In the genomic region with DNA sequence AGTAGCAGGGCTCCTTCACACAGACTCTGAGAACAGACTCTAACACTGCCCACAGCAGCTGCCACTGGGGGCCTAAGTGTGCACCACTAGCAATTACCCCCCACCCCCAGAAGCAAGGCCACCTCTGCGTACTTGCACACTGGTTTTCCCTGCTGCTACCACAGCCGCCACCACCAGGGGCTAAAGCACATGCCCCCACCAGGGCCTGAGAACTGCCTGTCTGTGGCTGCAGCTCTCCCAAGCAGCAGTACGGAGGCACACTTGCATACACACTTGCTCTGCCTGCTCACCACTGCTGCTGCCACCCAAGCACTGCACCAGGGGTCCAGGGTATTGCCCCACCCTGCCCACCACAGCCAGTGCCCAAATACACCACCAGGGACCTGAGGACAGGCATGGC, we compare ENCODE assay signal across 2 cellular contexts.
TF ChIP-seq lines count a peak whose summit lies in the region.

No MANE protein-coding gene starts in this region.

TF ChIP-seq in GM23338, 12 proteins besides CTCF, POLR2A, EP300 and RAD21:
- TF ChIP-seq ZNF331 (CRISPR knock-in tag; IDR thresholded peaks at IDR 0.05; ENCODE audit: low read depth) (no peak), JUNB (IDR thresholded peaks at IDR 0.05; ENCODE audit: unreplicated experiment) (no peak), EZH2phosphoT487 (IDR thresholded peaks at IDR 0.05; ENCODE audit: unreplicated experiment) (no peak), EZH2 (IDR thresholded peaks at IDR 0.05; ENCODE audit: low read depth, unreplicated experiment) (no peak), NANOG (IDR thresholded peaks at IDR 0.05; ENCODE audit: borderline replicate concordance) (no peak), ETS1 (IDR thresholded peaks at IDR 0.05) (no peak), CREB1 (CRISPR knock-in tag; IDR thresholded peaks at IDR 0.05; ENCODE audit: low read depth) (no peak), STAT1 (IDR thresholded peaks at IDR 0.05; ENCODE audit: unreplicated experiment) (no peak), ZNF462 (CRISPR knock-in tag; IDR thresholded peaks at IDR 0.05) (no peak)

TF ChIP-seq in IMR-90, 13 proteins besides CTCF, POLR2A, EP300 and RAD21:
- no peak for TF ChIP-seq FOS (IDR thresholded peaks at IDR 0.05; ENCODE audit: low read depth, low read length)
- TF ChIP-seq, protein P1, sequence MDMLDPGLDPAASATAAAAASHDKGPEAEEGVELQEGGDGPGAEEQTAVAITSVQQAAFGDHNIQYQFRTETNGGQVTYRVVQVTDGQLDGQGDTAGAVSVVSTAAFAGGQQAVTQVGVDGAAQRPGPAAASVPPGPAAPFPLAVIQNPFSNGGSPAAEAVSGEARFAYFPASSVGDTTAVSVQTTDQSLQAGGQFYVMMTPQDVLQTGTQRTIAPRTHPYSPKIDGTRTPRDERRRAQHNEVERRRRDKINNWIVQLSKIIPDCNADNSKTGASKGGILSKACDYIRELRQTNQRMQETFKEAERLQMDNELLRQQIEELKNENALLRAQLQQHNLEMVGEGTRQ (IDR thresholded peaks at IDR 0.05; ENCODE audit: low read depth, low read length) = no peak
- no peak for TF ChIP-seq NFE2L2 (IDR thresholded peaks at IDR 0.05; ENCODE audit: low read depth, low read length)
TF ChIP-seq in IMR-90: peak in this region for 0.
